ENCODE assay signal across 1 cellular context in genomic region chr1:151584278-151584677, GRCh38.
TF ChIP-seq lines count a peak whose summit lies in the region.

No MANE protein-coding gene starts in this region.

TF ChIP-seq in HCT116, 20 proteins besides CTCF, POLR2A, EP300 and RAD21:
- no peak for TF ChIP-seq SIN3A (IDR thresholded peaks at IDR 0.05; ENCODE audit: low read depth)
- TF ChIP-seq MAX (IDR thresholded peaks at IDR 0.05) = no peak
- TF ChIP-seq REST (IDR thresholded peaks at IDR 0.05; ENCODE audit: low read depth) = no peak
- TF ChIP-seq ZFX (IDR thresholded peaks at IDR 0.05) = no peak
- TF ChIP-seq ATF3 (IDR thresholded peaks at IDR 0.05) = no peak
- TF ChIP-seq FOSL1 (IDR thresholded peaks at IDR 0.05; ENCODE audit: low read depth) = no peak
- TF ChIP-seq EGR1 (IDR thresholded peaks at IDR 0.05; ENCODE audit: low read depth) = no peak
- no peak for TF ChIP-seq CBX3 (IDR thresholded peaks at IDR 0.05; ENCODE audit: low read depth)
- no peak for TF ChIP-seq ZNF274 (IDR thresholded peaks at IDR 0.05; ENCODE audit: low read depth, low read length)
- TF ChIP-seq EZH2 (IDR thresholded peaks at IDR 0.05) = no peak
- TF ChIP-seq SRF (IDR thresholded peaks at IDR 0.05; ENCODE audit: low read depth) = no peak
- TF ChIP-seq EZH2phosphoT487 (IDR thresholded peaks at IDR 0.05; ENCODE audit: borderline replicate concordance) = no peak
- TF ChIP-seq SP1 (IDR thresholded peaks at IDR 0.05; ENCODE audit: low read depth) = no peak
- no peak for TF ChIP-seq POLR2AphosphoS5 (IDR thresholded peaks at IDR 0.05; ENCODE audit: low read depth, low read length)
- TF ChIP-seq YY1 (IDR thresholded peaks at IDR 0.05; ENCODE audit: extremely low read depth, insufficient replicate concordance, low read depth, low read length) = no peak
- TF ChIP-seq CEBPB (IDR thresholded peaks at IDR 0.05; ENCODE audit: low read depth) = no peak
- no peak for TF ChIP-seq JUND (IDR thresholded peaks at IDR 0.05)
- no peak for TF ChIP-seq ELF1 (IDR thresholded peaks at IDR 0.05; ENCODE audit: borderline replicate concordance, low read depth)
- TF ChIP-seq TCF7L2 (IDR thresholded peaks at IDR 0.05; ENCODE audit: borderline replicate concordance, extremely low read depth, insufficient read depth, insufficient read length) = no peak
